ENCODE assay signal across 21 cellular contexts in the genomic region with DNA sequence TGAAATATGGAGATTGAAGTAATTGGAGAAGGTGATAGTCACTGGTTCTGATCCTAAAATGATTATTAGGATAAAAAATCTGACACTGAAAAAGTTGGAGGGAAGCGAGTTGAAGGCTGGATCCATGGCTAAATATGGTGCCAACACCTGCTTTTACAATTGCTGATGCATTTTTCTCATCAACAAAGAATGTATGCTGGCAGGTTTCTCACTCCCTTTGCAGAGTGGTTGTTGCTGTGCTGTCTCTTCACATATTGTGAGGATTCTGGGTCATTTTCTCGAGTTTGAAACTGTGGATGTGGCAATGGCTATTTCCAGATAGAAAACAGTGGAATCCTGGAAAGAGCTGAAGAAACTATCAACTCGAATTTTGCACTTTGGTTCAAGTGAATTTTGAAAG.
"Had no signal": no experiment of that assay in that cellular context is flagged by ENCODE, and none has a peak within 500 bp of the region (broad histone marks: within the 10 kb centered on the region; RNA-seq: fewer than 3 reads in every experiment).

No MANE protein-coding gene starts in this region.

- H3K9me3 ChIP-seq: body of pancreas, gastroesophageal sphincter, heart left ventricle, left ventricle myocardium inferior, tibial artery, uterus had no signal

- H3K36me3 ChIP-seq: gastroesophageal sphincter, heart left ventricle, left ventricle myocardium inferior, tibial artery, uterus had no signal

- H3K4me1 ChIP-seq: left ventricle myocardium inferior, tibial artery, uterus had no signal

- H3K27me3 Mint-ChIP-seq: activated CD4-positive, alpha-beta T cell treated with anti-CD3 and anti-CD28 coated beads for 36 hours had no signal

- H3K27ac ChIP-seq: body of pancreas, gastroesophageal sphincter, heart left ventricle, left ventricle myocardium inferior, tibial artery, uterus had no signal

- DNase-seq: activated CD4-positive, alpha-beta T cell treated with anti-CD3 and anti-CD28 coated beads for 36 hours; activated CD4-positive, alpha-beta T cell treated with anti-CD3 and anti-CD28 coated beads, Interleukin-2, amount 50 U/mL, for 48 hours; activated naive CD4-positive, alpha-beta T cell; activated naive CD8-positive, alpha-beta T cell treated with anti-CD3 and anti-CD28 coated beads, Interleukin-2, amount 10 ng/mL, durations not matched to agents 7 days and 5 days; activated T-cell treated with anti-CD3 and anti-CD28 coated beads for 4 hours; amygdala; body of pancreas; caudate nucleus; heart left ventricle; kidney glomerular epithelial cell; left ventricle myocardium inferior; stimulated activated CD4-positive, alpha-beta T cell treated with anti-CD3 and anti-CD28 coated beads, Interleukin-12 subunit alpha, Interleukin-12 subunit beta, amount 100 ng/mL, for 4 hours; stimulated activated CD4-positive, alpha-beta T cell treated with anti-CD3 and anti-CD28 coated beads, Interleukin-1b, Interleukin-23, amount 100 ng/mL, for 48 hours; stimulated activated naive CD4-positive, alpha-beta T cell treated with Interleukin-2 at 50 U/mL for 16 hours; tibial artery; uterus had no signal

- H3K27me3 ChIP-seq: body of pancreas, gastroesophageal sphincter, heart left ventricle, tibial artery, uterus had no signal

- H3K36me3 Mint-ChIP-seq: natural killer cell treated with Interleukin-12 subunit alpha and Interleukin-12 subunit beta and Interleukin-15 and Interleukin-18, amount 100 ng/mL, for 72 hours; WTC11 had no signal

- H3K27ac Mint-ChIP-seq: activated CD4-positive, alpha-beta T cell treated with anti-CD3 and anti-CD28 coated beads for 36 hours; activated naive CD8-positive, alpha-beta T cell treated with anti-CD3 and anti-CD28 coated beads, Interleukin-2, amount 10 ng/mL, durations not matched to agents 7 days and 5 days; activated T-helper 1 cell treated with anti-CD3 and anti-CD28 coated beads, Interleukin-12 subunit alpha, Interleukin-12 subunit beta, Interleukin-2, Interleukin-4 antibody, amounts not matched to agents 30 ng/mL and 10 ng/mL and 1 ng/mL, durations not matched to agents 14 hours and 24 hours and 36 hours; natural killer cell treated with Interleukin-12 subunit alpha and Interleukin-12 subunit beta and Interleukin-15 and Interleukin-18, amount 100 ng/mL, for 72 hours; T-helper 2 cell treated with Interferon-gamma antibody and Interleukin-4, amounts not matched to agents 5 μg/mL and 100 μg/mL, for 36 hours; WTC11 had no signal

- H3K4me3 Mint-ChIP-seq: activated CD4-positive, alpha-beta T cell treated with anti-CD3 and anti-CD28 coated beads for 36 hours; activated naive CD8-positive, alpha-beta T cell treated with anti-CD3 and anti-CD28 coated beads, Interleukin-2, amount 10 ng/mL, durations not matched to agents 7 days and 5 days; activated T-helper 1 cell treated with anti-CD3 and anti-CD28 coated beads, Interleukin-12 subunit alpha, Interleukin-12 subunit beta, Interleukin-2, Interleukin-4 antibody, amounts not matched to agents 30 ng/mL and 10 ng/mL and 1 ng/mL, durations not matched to agents 14 hours and 24 hours and 36 hours; natural killer cell treated with Interleukin-12 subunit alpha and Interleukin-12 subunit beta and Interleukin-15 and Interleukin-18, amount 100 ng/mL, for 72 hours; T-helper 2 cell treated with Interferon-gamma antibody and Interleukin-4, amounts not matched to agents 5 μg/mL and 100 μg/mL, for 36 hours; WTC11 had no signal

- H3K4me3 ChIP-seq: body of pancreas, gastroesophageal sphincter, heart left ventricle, left ventricle myocardium inferior, tibial artery, uterus had no signal

- ATAC-seq: activated CD4-positive, alpha-beta T cell treated with anti-CD3 and anti-CD28 coated beads for 36 hours; body of pancreas; gastroesophageal sphincter; heart left ventricle; natural killer cell treated with Interleukin-12 subunit alpha and Interleukin-12 subunit beta and Interleukin-15 and Interleukin-18, amount 100 ng/mL, for 72 hours; WTC11 had no signal

- H3K9me3 Mint-ChIP-seq: natural killer cell treated with Interleukin-12 subunit alpha and Interleukin-12 subunit beta and Interleukin-15 and Interleukin-18, amount 100 ng/mL, for 72 hours had no signal
